In genomic region chr12:7205091-7205490, GRCh38 we compare ENCODE assay signal across 1 cellular context.
TF ChIP-seq lines count a peak whose summit lies in the region.

No MANE protein-coding gene starts in this region.

TF ChIP-seq in GM12878, 131 proteins besides CTCF, POLR2A, EP300 and RAD21 (continued from another document):
- TF ChIP-seq NFIC (IDR thresholded peaks at IDR 0.05; ENCODE audit: low read depth, low read length) (no peak), MTA3 (IDR thresholded peaks at IDR 0.05; ENCODE audit: borderline replicate concordance, low read length) (no peak), CHD4 (IDR thresholded peaks at IDR 0.05) (no peak), TCF3 (IDR thresholded peaks at IDR 0.05; ENCODE audit: borderline replicate concordance, insufficient read depth, low read depth, low read length) (no peak), PKNOX1 (IDR thresholded peaks at IDR 0.05) (no peak), NFYA (IDR thresholded peaks at IDR 0.05; ENCODE audit: borderline replicate concordance, low read depth, low read length) (no peak), SREBF1 (IDR thresholded peaks at IDR 0.05; ENCODE audit: low read length) (no peak), USF2 (IDR thresholded peaks at IDR 0.05; ENCODE audit: borderline replicate concordance, low read depth, low read length) (no peak), CBFB (IDR thresholded peaks at IDR 0.05; ENCODE audit: low read depth) (no peak), TCF12 (IDR thresholded peaks at IDR 0.05; ENCODE audit: low read depth, low read length) (no peak), SIX5 (IDR thresholded peaks at IDR 0.05; ENCODE audit: low read depth, low read length, severe bottlenecking) (no peak), WRNIP1 (IDR thresholded peaks at IDR 0.05; ENCODE audit: borderline replicate concordance, low read depth, low read length) (no peak), PRDM15 (CRISPR knock-in tag; IDR thresholded peaks at IDR 0.05) (no peak), CREB1 (IDR thresholded peaks at IDR 0.05; ENCODE audit: low read depth) (no peak)
